ENCODE assay signal across 17 cellular contexts in the genomic region with DNA sequence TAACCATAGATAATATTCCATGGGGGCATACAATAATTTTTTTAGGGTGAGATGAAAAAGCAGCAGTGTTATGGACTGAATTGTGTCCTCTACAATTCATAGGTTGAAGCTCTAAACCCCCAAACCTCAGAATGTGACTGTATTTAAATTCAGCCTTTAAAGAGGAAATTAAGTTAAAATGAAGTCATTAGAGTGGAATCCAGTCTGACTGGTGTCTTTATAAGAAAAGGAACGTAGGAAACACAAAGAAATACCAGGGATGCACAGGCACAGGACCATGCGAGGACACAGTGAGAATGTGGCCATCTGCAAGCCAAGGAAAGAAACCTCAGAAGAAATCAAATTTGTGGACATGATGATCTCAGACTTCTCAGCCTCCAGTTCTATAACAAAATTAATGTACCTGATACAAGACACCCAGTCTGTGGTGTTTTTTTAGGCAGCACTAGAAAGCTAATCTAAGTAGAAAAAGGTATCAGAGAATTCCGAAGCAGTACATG.
A peak's percentile ranks its signal among the peaks of the same experiment; 100 is the strongest.
DNase-seq lines count a peak whose midpoint lies in the region; ATAC-seq and TF ChIP-seq lines count a peak whose summit lies in the region.
"Had no signal": no experiment of that assay in that cellular context is flagged by ENCODE, and none has a peak within 500 bp of the region (broad histone marks: within the 10 kb centered on the region; RNA-seq: fewer than 3 reads in every experiment).

No MANE protein-coding gene starts in this region.

- DNase-seq in Karpas-422 (no peak), astrocyte of the hippocampus (ENCODE audit: low read depth, low spot score) (peak; percentile 30), foreskin keratinocyte (peak; percentile 37 to 71), mesendoderm (peak; percentile 6), SKM-1 treated with dmso at 0.1 percent for 144 hours (lab: John Stamatoyannopoulos, UW; ENCODE audit: unreplicated experiment) (no peak)
- DNase-seq: 8988T; AML-193; Caco-2; CD8-positive, alpha-beta memory T cell; DND-41; GDM1; HCEC 1CT; HFFc6 had no signal

- peaks cover 21% of the 10 kb centered on the region for H3K9me3 ChIP-seq in Karpas-422 (ENCODE audit: low read length)

- H2AK5ac ChIP-seq in mesendoderm (ENCODE audit: low read length): no peak overlapping the region

- H3K79me2 ChIP-seq in Karpas-422 (ENCODE audit: low read length) (no peaks in the 10 kb centered on the region), mesendoderm (ENCODE audit: control insufficient read depth, insufficient read depth, low read length) (no peaks in the 10 kb centered on the region)

- H3K4me2 ChIP-seq in Karpas-422 (ENCODE audit: low read depth, low read length, poor library complexity, severe bottlenecking): no peak overlapping the region
- H3K4me2 ChIP-seq in mesendoderm (ENCODE audit: low read length): no peak overlapping the region
- H3K4me2 ChIP-seq: BLaER1 had no signal

- no peak overlapping the region for H4K5ac ChIP-seq in mesendoderm (ENCODE audit: low read length)

- WGBS in mesendoderm (ENCODE audit: extremely low coverage, insufficient coverage, low lambda C conversion rate): no CpG with 5 or more reads among the region's 3 CpGs

- H3K9me2 ChIP-seq in Karpas-422 (replicated peaks; ENCODE audit: insufficient read depth, low read length): no peaks in the 10 kb centered on the region

- no peak overlapping the region for H3K56ac ChIP-seq in mesendoderm (ENCODE audit: low read length)

- H2BK120ac ChIP-seq in mesendoderm (ENCODE audit: low read depth, low read length): no peak overlapping the region

- no peak overlapping the region for H3K9ac ChIP-seq in Karpas-422 (ENCODE audit: low read length)
- no peak overlapping the region for H3K9ac ChIP-seq in mesendoderm (ENCODE audit: low read length)
- H3K9ac ChIP-seq: BLaER1 had no signal

- no peak overlapping the region for H2BK15ac ChIP-seq in mesendoderm (replicated peaks; ENCODE audit: low read depth)

- no peaks in the 10 kb centered on the region for H4K20me1 ChIP-seq in Karpas-422 (ENCODE audit: insufficient read depth, low read depth, low read length)
- H4K20me1 ChIP-seq: BLaER1 had no signal

- no peak overlapping the region for H3K23ac ChIP-seq in mesendoderm (ENCODE audit: low read length)

- no peak for TF ChIP-seq CTCF in foreskin keratinocyte (conservative IDR thresholded peaks at IDR 0.05)

- no peak overlapping the region for H3K18ac ChIP-seq in mesendoderm (ENCODE audit: low read length)

- H3K4me1 ChIP-seq in Karpas-422 (ENCODE audit: low read length) (no peaks in the 10 kb centered on the region), foreskin keratinocyte (no peaks in the 10 kb centered on the region), mesendoderm (ENCODE audit: control insufficient read depth, low read depth, low read length) (no peaks in the 10 kb centered on the region)
- H3K4me1 ChIP-seq: BLaER1, Caco-2 had no signal

- H3K36me3 ChIP-seq in Karpas-422 (ENCODE audit: insufficient read depth, low read length) (no peaks in the 10 kb centered on the region), mesendoderm (ENCODE audit: control insufficient read depth, insufficient read depth, low read length) (no peaks in the 10 kb centered on the region)
- H3K36me3 ChIP-seq: BLaER1 had no signal

- no peak overlapping the region for H3K4ac ChIP-seq in mesendoderm (ENCODE audit: low read depth, low read length)

- H3K4me3 ChIP-seq in Karpas-422 (ENCODE audit: low read length): no peak overlapping the region
- no peak overlapping the region for H3K4me3 ChIP-seq in mesendoderm (ENCODE audit: low read length)
- H3K4me3 ChIP-seq: BLaER1 had no signal

- no peaks in the 10 kb centered on the region for H3K79me1 ChIP-seq in mesendoderm (ENCODE audit: low read length)

- H2BK5ac ChIP-seq in mesendoderm (ENCODE audit: low read length): no peak overlapping the region

- ATAC-seq in foreskin keratinocyte (peak; percentile 48), HG03442 (IDR thresholded peaks at IDR 0.05; ENCODE audit: unreplicated experiment) (no peak), GM19023 (IDR thresholded peaks at IDR 0.05; ENCODE audit: unreplicated experiment) (no peak)
- ATAC-seq: HepG2 had no signal

- 0 out of 2 replicates have a peak overlapping the region, but pooled peaks have one; percentile 26 for H2AFZ ChIP-seq in Karpas-422 (ENCODE audit: low read length)

- no peaks in the 10 kb centered on the region for H3K27me3 ChIP-seq in Karpas-422 (ENCODE audit: low read length)
- no peaks in the 10 kb centered on the region for H3K27me3 ChIP-seq in foreskin keratinocyte
- no peaks in the 10 kb centered on the region for H3K27me3 ChIP-seq in mesendoderm (ENCODE audit: insufficient read depth, low read length, poor library complexity)
- H3K27me3 ChIP-seq: BLaER1 had no signal

- H3K27ac ChIP-seq in Karpas-422 (ENCODE audit: low read length) (no peak overlapping the region), foreskin keratinocyte (no peak overlapping the region), mesendoderm (ENCODE audit: low read depth, low read length) (no peak overlapping the region)
- H3K27ac ChIP-seq: BLaER1 had no signal

- H4K8ac ChIP-seq in mesendoderm (ENCODE audit: low read depth, low read length): no peak overlapping the region

Comparison
In these comparisons a context has a peak if more than half of its experiments do, and no peak if none do; other contexts are left out.
1. DNase-seq: peak in astrocyte of the hippocampus (single experiment), foreskin keratinocyte (2 of 2) and mesendoderm (single experiment); none in Karpas-422 (single experiment) and SKM-1 treated with dmso at 0.1 percent for 144 hours (single experiment).